ENCODE assay signal across 27 cellular contexts in the genomic region with DNA sequence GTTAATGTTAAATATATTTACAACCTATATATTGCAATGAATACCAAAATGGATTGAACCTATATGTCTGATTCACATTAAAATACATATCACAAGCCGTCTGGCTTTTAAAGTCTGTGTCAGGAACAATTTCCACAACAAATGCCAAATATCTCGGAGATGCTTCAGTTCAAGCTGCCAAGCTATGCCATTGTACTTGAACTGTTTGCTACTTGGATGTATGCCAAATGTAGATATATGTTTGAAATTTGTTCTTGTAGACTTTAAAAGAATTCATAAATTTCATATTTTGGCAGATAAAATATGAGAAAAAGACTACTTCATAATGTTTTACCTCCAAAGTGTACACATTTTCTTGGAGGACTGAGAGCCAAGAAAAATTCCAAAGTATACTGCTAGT.
"Had no signal": no experiment of that assay in that cellular context is flagged by ENCODE, and none has a peak within 500 bp of the region (broad histone marks: within the 10 kb centered on the region; RNA-seq: fewer than 3 reads in every experiment).

No MANE protein-coding gene starts in this region.

- H3K9me3 ChIP-seq: ascending aorta, body of pancreas had no signal

- FAIRE-seq: bronchial epithelial cell, TTC549 had no signal

- DNase-seq: activated B cell treated with CpG ODN at 0.5 μM for 24 hours; activated CD4-positive, alpha-beta T cell treated with anti-CD3 and anti-CD28 coated beads for 1 hour; activated CD4-positive, alpha-beta T cell treated with anti-CD3 and anti-CD28 coated beads, Interleukin-2, amount 10 ng/mL, durations not matched to agents 24 days and 14 days; activated CD4-positive, alpha-beta T cell treated with anti-CD3 and anti-CD28 coated beads, Interleukin-2, amount 50 U/mL, for 48 hours; activated CD8-positive, alpha-beta memory T cell treated with anti-CD3 and anti-CD28 coated beads, Interleukin-2, amount 10 ng/mL, durations not matched to agents 7 days and 5 days; activated effector memory CD4-positive, alpha-beta T cell treated with Interleukin-2 at 50 U/mL for 16 hours; activated naive CD4-positive, alpha-beta T cell; activated T-cell treated with anti-CD3 and anti-CD28 coated beads, Interleukin-2, amount 50 U/mL, for 24 hours; amniotic stem cell; body of pancreas; Karpas-422; MM.1S; NCI-H1105; NCI-H1436; NCI-H187; NCI-H2081; NCI-H2171 treated with DMSO at 0.1 percent for 48 hours; NCI-H510A treated with DMSO at 0.1 percent for 48 hours; NCI-H69; PC-9; SHP77 treated with DMSO at 0.1 percent for 48 hours; T-cell; T-helper 2 cell; T1000 had no signal

- H3K4me1 ChIP-seq: body of pancreas had no signal

- H3K4me3 ChIP-seq: ascending aorta, body of pancreas, PC-9 had no signal

- H3K27ac ChIP-seq: ascending aorta, body of pancreas, PC-9 had no signal

- H3K27me3 ChIP-seq: ascending aorta, body of pancreas had no signal
